ENCODE assay signal across 1 cellular context in the genomic region with DNA sequence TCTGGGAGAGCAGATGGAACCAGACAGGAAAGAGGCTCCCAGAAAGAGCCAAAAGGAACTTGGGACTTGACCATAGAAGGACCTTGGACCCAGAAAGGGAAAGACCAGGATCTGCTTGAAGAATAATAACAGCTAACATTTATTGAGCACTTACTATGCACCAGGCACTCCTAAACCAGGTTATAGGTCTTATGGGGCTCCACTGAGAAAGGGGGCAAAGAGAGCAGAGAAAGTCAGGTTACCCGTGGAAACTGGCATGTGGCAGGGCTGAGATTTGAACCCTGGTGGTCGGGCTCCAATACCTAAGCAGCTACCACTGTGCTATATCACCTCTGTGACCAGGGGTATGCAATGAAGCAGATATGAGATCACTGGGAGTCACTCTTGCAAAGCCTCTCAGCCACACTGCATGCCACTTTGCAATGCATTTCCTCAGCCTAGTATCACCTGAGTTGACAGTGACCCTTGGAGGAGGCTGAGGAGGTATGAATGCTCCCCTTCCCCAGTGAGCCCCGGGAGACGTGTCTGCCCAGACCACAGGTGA.
TF ChIP-seq lines count a peak whose summit lies in the region.

No MANE protein-coding gene starts in this region.

TF ChIP-seq in K562, 482 proteins besides CTCF, POLR2A, EP300 and RAD21:
- TF ChIP-seq SRF (CRISPR knock-in tag; IDR thresholded peaks at IDR 0.05): peak in 1 of 2 experiments; percentile 19; a peak in 1 of 4 replicates
- no peak for TF ChIP-seq CSDE1 (IDR thresholded peaks at IDR 0.05)
- TF ChIP-seq RNF2 (IDR thresholded peaks at IDR 0.05): no peak
- TF ChIP-seq, protein P1, sequence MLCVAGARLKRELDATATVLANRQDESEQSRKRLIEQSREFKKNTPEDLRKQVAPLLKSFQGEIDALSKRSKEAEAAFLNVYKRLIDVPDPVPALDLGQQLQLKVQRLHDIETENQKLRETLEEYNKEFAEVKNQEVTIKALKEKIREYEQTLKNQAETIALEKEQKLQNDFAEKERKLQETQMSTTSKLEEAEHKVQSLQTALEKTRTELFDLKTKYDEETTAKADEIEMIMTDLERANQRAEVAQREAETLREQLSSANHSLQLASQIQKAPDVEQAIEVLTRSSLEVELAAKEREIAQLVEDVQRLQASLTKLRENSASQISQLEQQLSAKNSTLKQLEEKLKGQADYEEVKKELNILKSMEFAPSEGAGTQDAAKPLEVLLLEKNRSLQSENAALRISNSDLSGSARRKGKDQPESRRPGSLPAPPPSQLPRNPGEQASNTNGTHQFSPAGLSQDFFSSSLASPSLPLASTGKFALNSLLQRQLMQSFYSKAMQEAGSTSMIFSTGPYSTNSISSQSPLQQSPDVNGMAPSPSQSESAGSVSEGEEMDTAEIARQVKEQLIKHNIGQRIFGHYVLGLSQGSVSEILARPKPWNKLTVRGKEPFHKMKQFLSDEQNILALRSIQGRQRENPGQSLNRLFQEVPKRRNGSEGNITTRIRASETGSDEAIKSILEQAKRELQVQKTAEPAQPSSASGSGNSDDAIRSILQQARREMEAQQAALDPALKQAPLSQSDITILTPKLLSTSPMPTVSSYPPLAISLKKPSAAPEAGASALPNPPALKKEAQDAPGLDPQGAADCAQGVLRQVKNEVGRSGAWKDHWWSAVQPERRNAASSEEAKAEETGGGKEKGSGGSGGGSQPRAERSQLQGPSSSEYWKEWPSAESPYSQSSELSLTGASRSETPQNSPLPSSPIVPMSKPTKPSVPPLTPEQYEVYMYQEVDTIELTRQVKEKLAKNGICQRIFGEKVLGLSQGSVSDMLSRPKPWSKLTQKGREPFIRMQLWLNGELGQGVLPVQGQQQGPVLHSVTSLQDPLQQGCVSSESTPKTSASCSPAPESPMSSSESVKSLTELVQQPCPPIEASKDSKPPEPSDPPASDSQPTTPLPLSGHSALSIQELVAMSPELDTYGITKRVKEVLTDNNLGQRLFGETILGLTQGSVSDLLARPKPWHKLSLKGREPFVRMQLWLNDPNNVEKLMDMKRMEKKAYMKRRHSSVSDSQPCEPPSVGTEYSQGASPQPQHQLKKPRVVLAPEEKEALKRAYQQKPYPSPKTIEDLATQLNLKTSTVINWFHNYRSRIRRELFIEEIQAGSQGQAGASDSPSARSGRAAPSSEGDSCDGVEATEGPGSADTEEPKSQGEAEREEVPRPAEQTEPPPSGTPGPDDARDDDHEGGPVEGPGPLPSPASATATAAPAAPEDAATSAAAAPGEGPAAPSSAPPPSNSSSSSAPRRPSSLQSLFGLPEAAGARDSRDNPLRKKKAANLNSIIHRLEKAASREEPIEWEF (CRISPR knock-in tag; IDR thresholded peaks at IDR 0.05): no peak
- TF ChIP-seq CTBP1 (IDR thresholded peaks at IDR 0.05; ENCODE audit: borderline replicate concordance): no peak
- TF ChIP-seq, protein P2, sequence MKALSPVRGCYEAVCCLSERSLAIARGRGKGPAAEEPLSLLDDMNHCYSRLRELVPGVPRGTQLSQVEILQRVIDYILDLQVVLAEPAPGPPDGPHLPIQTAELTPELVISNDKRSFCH (CRISPR knock-in tag; IDR thresholded peaks at IDR 0.05): no peak
- TF ChIP-seq, protein P2 (tag; IDR thresholded peaks at IDR 0.05): no peak
- no peak for TF ChIP-seq ZNF431 (CRISPR knock-in tag; IDR thresholded peaks at IDR 0.05)
- TF ChIP-seq ZSCAN32 (CRISPR knock-in tag; IDR thresholded peaks at IDR 0.05): no peak
- TF ChIP-seq ZNF165 (CRISPR knock-in tag; IDR thresholded peaks at IDR 0.05; ENCODE audit: borderline replicate concordance): no peak
- TF ChIP-seq ZNF830 (CRISPR knock-in tag; IDR thresholded peaks at IDR 0.05): no peak
- no peak for TF ChIP-seq BMI1 (IDR thresholded peaks at IDR 0.05; ENCODE audit: low read length)
- TF ChIP-seq HEY1 (CRISPR knock-in tag; IDR thresholded peaks at IDR 0.05; ENCODE audit: borderline replicate concordance): no peak
- TF ChIP-seq TOE1 (IDR thresholded peaks at IDR 0.05; ENCODE audit: borderline replicate concordance): no peak
- no peak for TF ChIP-seq TOE1 (CRISPR knock-in tag; IDR thresholded peaks at IDR 0.05; ENCODE audit: borderline replicate concordance, low read depth)
- no peak for TF ChIP-seq ATF1 (CRISPR knock-in tag; IDR thresholded peaks at IDR 0.05)
- no peak for TF ChIP-seq ATF1 (tag; IDR thresholded peaks at IDR 0.05)
- TF ChIP-seq RBBP5 (IDR thresholded peaks at IDR 0.05; ENCODE audit: borderline replicate concordance, insufficient read depth, low read length, poor library complexity, severe bottlenecking): no peak
- no peak for TF ChIP-seq OTX1 (CRISPR knock-in tag; IDR thresholded peaks at IDR 0.05)
- TF ChIP-seq PHF21A (IDR thresholded peaks at IDR 0.05; ENCODE audit: borderline replicate concordance, low read depth): no peak
- TF ChIP-seq, protein P3, sequence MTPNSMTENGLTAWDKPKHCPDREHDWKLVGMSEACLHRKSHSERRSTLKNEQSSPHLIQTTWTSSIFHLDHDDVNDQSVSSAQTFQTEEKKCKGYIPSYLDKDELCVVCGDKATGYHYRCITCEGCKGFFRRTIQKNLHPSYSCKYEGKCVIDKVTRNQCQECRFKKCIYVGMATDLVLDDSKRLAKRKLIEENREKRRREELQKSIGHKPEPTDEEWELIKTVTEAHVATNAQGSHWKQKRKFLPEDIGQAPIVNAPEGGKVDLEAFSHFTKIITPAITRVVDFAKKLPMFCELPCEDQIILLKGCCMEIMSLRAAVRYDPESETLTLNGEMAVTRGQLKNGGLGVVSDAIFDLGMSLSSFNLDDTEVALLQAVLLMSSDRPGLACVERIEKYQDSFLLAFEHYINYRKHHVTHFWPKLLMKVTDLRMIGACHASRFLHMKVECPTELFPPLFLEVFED (CRISPR knock-in tag; conservative IDR thresholded peaks at IDR 0.05): no peak
- no peak for TF ChIP-seq ZNF217 (CRISPR knock-in tag; IDR thresholded peaks at IDR 0.05)
- TF ChIP-seq TBP (optimal IDR thresholded peaks at IDR 0.05; ENCODE audit: low read depth, low read length): peak; percentile 74
- TF ChIP-seq GTF2F1 (IDR thresholded peaks at IDR 0.05; ENCODE audit: low read depth, low read length): no peak
- TF ChIP-seq, protein P4, sequence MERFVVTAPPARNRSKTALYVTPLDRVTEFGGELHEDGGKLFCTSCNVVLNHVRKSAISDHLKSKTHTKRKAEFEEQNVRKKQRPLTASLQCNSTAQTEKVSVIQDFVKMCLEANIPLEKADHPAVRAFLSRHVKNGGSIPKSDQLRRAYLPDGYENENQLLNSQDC (CRISPR knock-in tag; IDR thresholded peaks at IDR 0.05): no peak
- TF ChIP-seq BCOR (IDR thresholded peaks at IDR 0.05): 0 out of 2 replicates have a peak, but pooled peaks have one; percentile 13
